5 cellular contexts compared by ENCODE assay signal in the genomic region with DNA sequence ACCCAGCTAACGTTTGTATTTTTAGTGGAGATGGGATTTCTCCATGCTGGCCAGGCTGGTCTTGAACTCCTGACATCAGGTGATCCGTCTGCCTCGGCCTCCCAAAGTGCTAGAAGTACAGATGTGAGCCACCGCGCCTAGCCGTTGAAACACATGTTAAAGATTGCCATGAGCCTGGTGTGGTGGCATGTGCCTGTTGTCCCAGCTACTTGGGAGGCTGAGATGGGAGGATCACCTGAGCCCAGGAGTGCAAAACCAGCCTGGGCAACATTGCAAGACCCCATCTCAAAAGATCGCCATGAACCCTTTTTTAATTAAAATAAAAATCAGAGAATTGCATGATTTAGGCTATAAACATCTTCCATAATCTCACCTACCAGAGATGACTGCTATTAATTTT.
"Had no signal": no experiment of that assay in that cellular context is flagged by ENCODE, and none has a peak within 500 bp of the region (broad histone marks: within the 10 kb centered on the region; RNA-seq: fewer than 3 reads in every experiment).

No MANE protein-coding gene starts in this region.

- H3K9me3 Mint-ChIP-seq: GM23338, H9, IgD-negative memory B cell had no signal

- DNase-seq: H9, HCEC 1CT, KBM-7 had no signal

- H3K4me3 Mint-ChIP-seq: GM23338, H9, IgD-negative memory B cell had no signal

- H3K27me3 Mint-ChIP-seq: IgD-negative memory B cell had no signal

- H3K27ac Mint-ChIP-seq: GM23338, IgD-negative memory B cell had no signal

- ATAC-seq: GM23338 had no signal

- H3K4me1 Mint-ChIP-seq: IgD-negative memory B cell had no signal
